8 cellular contexts compared by ENCODE assay signal in genomic region chr16:2537451-2538379, GRCh38. TPM values are rescaled to one million over a fixed set of nuclear protein-coding genes. Genes with fewer than 3 reads are reported as not detected.
DNase-seq lines count a peak whose midpoint lies in the region; ATAC-seq, FAIRE-seq and TF ChIP-seq lines count a peak whose summit lies in the region.

Gene PDPK1, plus strand, starts transcription at chr16:2538021. Its CDS starts 92 bp downstream, at chr16:2538113.

- no peak within 1 kb of the TSS for H4K91ac ChIP-seq in H1 (replicated peaks; ENCODE audit: insufficient read length, low read length)

- peaks cover 0 to 2% (median 0%) of the 10 kb centered on the region in 4 experiments; a peak in 2 of 7 replicates for H3K4me1 ChIP-seq in H1 (replicated peaks in 1 of 4; ENCODE audit: control insufficient read depth in 3 of 4, insufficient read depth in 4 of 4, low read length in 3 of 4)

- TF ChIP-seq RAD21 in H1 (IDR thresholded peaks at IDR 0.05 in 1 of 2, conservative IDR thresholded peaks at IDR 0.05 in 1 of 2; ENCODE audit: low read depth in 2 of 2, low read length in 2 of 2): no peak

- FAIRE-seq in H1 (lab: Jason Lieb, UNC): no peak

- no peak within 1 kb of the TSS for H2BK120ac ChIP-seq in H1 (replicated peaks; ENCODE audit: low read depth, low read length)

- ATAC-seq in GM21367 (IDR thresholded peaks at IDR 0.05; ENCODE audit: unreplicated experiment): peak; percentile 81

- no peak within 1 kb of the TSS for H2BK12ac ChIP-seq in H1 (ENCODE audit: low read depth, low read length)

- no peak within 1 kb of the TSS for H4K8ac ChIP-seq in H1 (ENCODE audit: extremely low read depth, insufficient read depth, low read length)

- H3K79me2 ChIP-seq in H1 (ENCODE audit: control insufficient read depth in 1 of 2, insufficient read depth in 2 of 2, low read length in 2 of 2): peaks cover 0 to 26% of the 10 kb centered on the region in 2 experiments; a peak in 2 of 4 replicates

- no peak within 1 kb of the TSS for H3K23ac ChIP-seq in H1 (ENCODE audit: insufficient read length)

- peaks cover 2% of the 10 kb centered on the region for H3K23me2 ChIP-seq in H1 (ENCODE audit: low read depth, low read length)

- DNase-seq in COLO668 (lab: John Stamatoyannopoulos, UW; ENCODE audit: unreplicated experiment) (peak; percentile 97), HT1080 (ENCODE audit: low read depth) (peak; percentile 91), NOMO-1 (lab: John Stamatoyannopoulos, UW; ENCODE audit: unreplicated experiment in 2 of 2) (peak; percentile 84 to 98), H1 (ENCODE audit: low read depth in 1 of 2, low spot score in 2 of 2) (peak; percentile 75 to 88), mesenteric fat pad (ENCODE audit: low spot score) (peak; percentile 98)
- DNase-seq in activated CD8-positive, alpha-beta memory T cell treated with anti-CD3 and anti-CD28 coated beads for 48 hours (ENCODE audit: low read depth in 2 of 3, low spot score in 2 of 3): peak; percentile 76 to 92 (median 85)
- peak; percentile 78 for DNase-seq in stimulated activated CD8-positive, alpha-beta memory T cell treated with anti-CD3 and anti-CD28 coated beads, Interleukin-15, amount 100 ng/mL, for 1 hour (ENCODE audit: low read depth)

- H3K56ac ChIP-seq in H1 (replicated peaks; ENCODE audit: insufficient read length, low read depth, low read length): no peak within 1 kb of the TSS

- CTCF ChIA-PET in H1 (lab: Charles Lee; ENCODE audit: partially characterized antibody): interaction anchor here (1.2 kb wide), 1 partner anchor 36 kb away, joined by 4 read pairs; no protein-coding TSS in a partner anchor

- no peak within 1 kb of the TSS for H2AFZ ChIP-seq in H1 (ENCODE audit: low read length)

- no peak within 1 kb of the TSS; the same call in 1 of the 2 replicates for H3K18ac ChIP-seq in H1 (ENCODE audit: extremely low read depth, low read length)

- no peaks in the 10 kb centered on the region for H3K9me3 ChIP-seq in H1 (ENCODE audit: insufficient read depth in 2 of 2, low read depth in 1 of 2, low read length in 1 of 2)

- no peak within 1 kb of the TSS for H2BK20ac ChIP-seq in H1 (ENCODE audit: low read length)

- no peak within 1 kb of the TSS for H4K5ac ChIP-seq in H1 (ENCODE audit: insufficient read length, low read depth, low read length)

- H2AK5ac ChIP-seq in H1 (ENCODE audit: low read depth, low read length): no peak within 1 kb of the TSS

- no peaks in the 10 kb centered on the region for H3K27me3 ChIP-seq in H1 (replicated peaks in 1 of 4; ENCODE audit: control insufficient read depth in 3 of 4, extremely low read depth in 1 of 4, insufficient read depth in 3 of 4, low read length in 3 of 4)

- H3K27ac ChIP-seq in H1 (ENCODE audit: low read depth, low read length): peak within 1 kb of the TSS; percentile 63; the same call in 1 of the 2 replicates

- H3K14ac ChIP-seq in H1 (ENCODE audit: insufficient read length): no peak within 1 kb of the TSS

- H4K20me1 ChIP-seq in H1 (replicated peaks in 1 of 2; ENCODE audit: control insufficient read depth in 1 of 2, insufficient read depth in 2 of 2, low read length in 2 of 2): peaks cover 0 to 4% of the 10 kb centered on the region in 2 experiments

- peak within 1 kb of the TSS in 3 of 4 experiments; percentile 34 to 89 (median 64); a peak in 4 of 7 replicates for H3K9ac ChIP-seq in H1 (replicated peaks in 1 of 4; ENCODE audit: extremely low read depth in 1 of 4, low read depth in 3 of 4, low read length in 3 of 4)

- POLR2A ChIA-PET in H1 (lab: Charles Lee; ENCODE audit: partially characterized antibody): interaction anchor here (0.9 to 2.3 kb wide), 3 partner anchors 17 to 382 kb away, joined by 3 to 10 read pairs (median 3); partner anchors contain the start of genes AMDHD2 and TRAF7

- peak within 1 kb of the TSS; percentile 47 to 77 (median 59) for H3K4me3 ChIP-seq in H1 (ENCODE audit: extremely low read depth in 1 of 4, insufficient read depth in 2 of 4, low read depth in 3 of 4, low read length in 4 of 4)

- WGBS in H1 (ENCODE audit: extremely low coverage in 1 of 2, insufficient coverage in 1 of 2, insufficient read length in 1 of 2, insufficient replicate concordance in 2 of 2, low coverage in 1 of 2, low lambda C conversion rate in 2 of 2, missing lambda C conversion rate in 1 of 2), 2 experiments: 6% methylated on average over 42 of the region's 126 CpGs; no CpG with 5 or more reads in 1 of the 2 experiments

- no peak for TF ChIP-seq EP300 in H1 (IDR thresholded peaks at IDR 0.05; ENCODE audit: borderline replicate concordance in 1 of 2, low read depth in 2 of 2, low read length in 2 of 2)

- no peak within 1 kb of the TSS for H2BK5ac ChIP-seq in H1 (ENCODE audit: low read depth, low read length)

- no peak for TF ChIP-seq CTCF in H1 (IDR thresholded peaks at IDR 0.05; ENCODE audit: control extremely low read depth in 1 of 3, insufficient read depth in 1 of 3, low read depth in 1 of 3, low read length in 3 of 3)

- TF ChIP-seq POLR2A in H1 (IDR thresholded peaks at IDR 0.05; ENCODE audit: control extremely low read depth in 1 of 2, low read depth in 2 of 2, low read length in 2 of 2): peak; percentile 56 to 57; a peak in 2 of 3 replicates

- no peak within 1 kb of the TSS for H2BK15ac ChIP-seq in H1 (ENCODE audit: low read length)

- no peak within 1 kb of the TSS for H3K4ac ChIP-seq in H1 (replicated peaks; ENCODE audit: insufficient read length, low read depth, low read length)

- no peaks in the 10 kb centered on the region for H3K36me3 ChIP-seq in H1 (ENCODE audit: control insufficient read depth in 2 of 4, insufficient read depth in 4 of 4, low read length in 3 of 4)

- peak within 1 kb of the TSS; percentile 75 to 76 for H3K4me2 ChIP-seq in H1 (ENCODE audit: insufficient read depth in 1 of 2, low read depth in 2 of 2, low read length in 2 of 2)

- H3K79me1 ChIP-seq in H1 (ENCODE audit: low read depth, low read length): peaks cover 2% of the 10 kb centered on the region; the same call in 1 of the 2 replicates

TF ChIP-seq in H1, 55 proteins besides CTCF, POLR2A, EP300 and RAD21 (continues in another document):
- no peak; a peak in 1 of 4 replicates for TF ChIP-seq HDAC2 (IDR thresholded peaks at IDR 0.05; ENCODE audit: borderline replicate concordance in 1 of 2, low read depth in 2 of 2, low read length in 2 of 2)
- 0 out of 2 replicates have a peak, but pooled peaks have one; percentile 13 for TF ChIP-seq MAX (IDR thresholded peaks at IDR 0.05)
- TF ChIP-seq SIX5 (IDR thresholded peaks at IDR 0.05; ENCODE audit: low read depth, low read length): no peak

RNA-seq across cellular contexts. Expression of gene PDPK1, which starts in this region (rescaled TPM):
- total RNA-seq in HT1080 (2014; rRNA removed; shearing (Covaris generic)): 18.2 and 21.5 TPM in 2 replicates
- 16.7 and 20.0 TPM in 2 replicates for polyA plus RNA-seq in HT1080 (2015; cell fraction: cytosol; rRNA removed)
- polyA plus RNA-seq in HT1080 (2015; cell fraction: nucleus; rRNA removed): 24.8 and 41.5 TPM in 2 replicates
- total RNA-seq in H1 (2021; fragmentation: NEBNext Ultra II Directional; extraction: Animal tissue kit (Norgen Biotek cat#: 25700)): 27.8 and 28.0 TPM in 2 replicates
- polyA plus RNA-seq in H1 (2011; rRNA removed): 13.8 and 17.1 TPM in 2 replicates
- 15.6 TPM for polyA plus RNA-seq in H1 (2011; cell fraction: cytosol; rRNA removed)
- 22.5 TPM for polyA plus RNA-seq in H1 (2011; cell fraction: nucleus; rRNA removed)
- 12.5 to 17.7 TPM (median 16.7 TPM) in 4 replicates for polyA plus RNA-seq in H1 (2012, experiment 1 of 2)
- 5.3 TPM for polyA plus RNA-seq in H1 (2012, experiment 2 of 2)
- polyA plus RNA-seq in H1 (2013, experiment 1 of 2): 11.7 TPM
- 11.2 TPM for polyA plus RNA-seq in H1 (2013, experiment 2 of 2)
- 28.8 and 34.6 TPM in 2 replicates for polyA minus RNA-seq in H1 (2011; rRNA and poly(A)+ RNA removed)
- 22.6 TPM for polyA minus RNA-seq in H1 (2011; cell fraction: cytosol; rRNA and poly(A)+ RNA removed)
- polyA minus RNA-seq in H1 (2011; cell fraction: nucleus; rRNA and poly(A)+ RNA removed): 28.4 TPM
- 43.0 TPM for total RNA-seq in mesenteric fat pad

Comparison
In these comparisons a context has a peak if more than half of its experiments do, and no peak if none do; other contexts are left out.
1. Peak in every context shown above with its lines: DNase-seq, ATAC-seq, H3K4me3 ChIP-seq and H3K27ac ChIP-seq.